In the genomic region with DNA sequence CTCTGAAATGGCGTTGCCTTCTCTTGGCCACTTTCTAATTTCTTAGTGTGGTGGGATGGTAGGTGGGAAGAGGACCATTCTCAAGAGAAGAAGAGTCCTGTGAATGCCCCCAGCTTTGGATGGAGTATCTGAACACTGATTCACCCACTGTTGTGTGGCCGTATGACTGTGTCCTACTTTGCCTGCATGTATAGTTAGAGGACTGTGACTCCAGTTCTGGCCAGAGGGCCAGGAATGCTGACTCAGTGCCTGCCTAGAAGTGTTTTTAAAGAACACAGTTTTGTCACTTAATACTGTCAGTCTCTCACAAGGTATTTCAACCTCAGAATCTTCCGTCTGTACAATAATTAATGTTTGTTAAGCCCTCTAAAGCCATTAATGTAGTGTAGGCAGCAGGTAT, we compare ENCODE assay signal across 9 cellular contexts. TPM values are rescaled to one million over a fixed set of nuclear protein-coding genes. Genes with fewer than 3 reads are reported as not detected.
A peak's percentile ranks its signal among the peaks of the same experiment; 100 is the strongest.
DNase-seq lines count a peak whose midpoint lies in the region; ATAC-seq and TF ChIP-seq lines count a peak whose summit lies in the region.
"Had no signal": no experiment of that assay in that cellular context is flagged by ENCODE, and none has a peak within 500 bp of the region (broad histone marks: within the 10 kb centered on the region; RNA-seq: fewer than 3 reads in every experiment).

No MANE protein-coding gene starts in this region.

- H3K27me3 Mint-ChIP-seq in type B pancreatic cell = no peaks in the 10 kb centered on the region

- peak overlapping the region; percentile 97 for H3K4me3 ChIP-seq in left ventricle myocardium inferior
- H3K4me3 ChIP-seq in adipocyte (ENCODE audit: low read length) = peak overlapping the region; percentile 100

- DNase-seq in left ventricle myocardium inferior = no peak
- DNase-seq in cardiac septum (ENCODE audit: low spot score) = no peak
- DNase-seq in adipocyte (ENCODE audit: low read depth) = peak; percentile 74
- peak; percentile 76 for DNase-seq in kidney tubule cell (ENCODE audit: low spot score)
- no peak for DNase-seq in type B pancreatic cell (ENCODE audit: extremely low spot score, unreplicated experiment)
- DNase-seq in medulla oblongata (ENCODE audit: extremely low spot score) = no peak
- no peak for DNase-seq in NCI-H1694 treated with DMSO at 0.1 percent for 48 hours (lab: John Stamatoyannopoulos, UW)
- DNase-seq: GDM1 had no signal

- H3K4me1 Mint-ChIP-seq in type B pancreatic cell (ENCODE audit: unreplicated experiment) = peaks cover 34% of the 10 kb centered on the region

- H3K4me1 ChIP-seq in left ventricle myocardium inferior (peaks cover 56% of the 10 kb centered on the region), adipocyte (ENCODE audit: control insufficient read depth, insufficient read depth, low read length) (peaks cover 42% of the 10 kb centered on the region)

- no peaks in the 10 kb centered on the region for H3K9me3 Mint-ChIP-seq in type B pancreatic cell

- TF ChIP-seq CTCF in left ventricle myocardium inferior (IDR thresholded peaks at IDR 0.05; ENCODE audit: borderline replicate concordance) (no peak), type B pancreatic cell (conservative IDR thresholded peaks at IDR 0.05) (no peak)

- ATAC-seq in GM21737 (IDR thresholded peaks at IDR 0.05; ENCODE audit: unreplicated experiment) = no peak

- no peaks in the 10 kb centered on the region for H3K9me3 ChIP-seq in left ventricle myocardium inferior (replicated peaks)
- no peaks in the 10 kb centered on the region for H3K9me3 ChIP-seq in adipocyte (ENCODE audit: control insufficient read depth, low read length)

- peaks cover 21% of the 10 kb centered on the region for H3K36me3 Mint-ChIP-seq in type B pancreatic cell

- intact Hi-C loops in left ventricle myocardium inferior (cut with micrococcal nuclease) (no loop called here), cardiac septum (cut with DNase I) (loop anchor here (5.0 to 10.0 kb wide), 2 partner anchors 130 to 462 kb away; a partner anchor contains a TSS)

- H3K36me3 ChIP-seq in left ventricle myocardium inferior (peaks cover 46% of the 10 kb centered on the region), adipocyte (ENCODE audit: control insufficient read depth, insufficient read depth, low read length, severe bottlenecking) (peaks cover 55% of the 10 kb centered on the region)

- peak overlapping the region; percentile 100 for H3K9ac ChIP-seq in adipocyte (ENCODE audit: low read length)

- peak overlapping the region; percentile 96 for H3K27ac ChIP-seq in left ventricle myocardium inferior (replicated peaks)

- H3K27me3 ChIP-seq in left ventricle myocardium inferior (ENCODE audit: low read depth) (no peaks in the 10 kb centered on the region), adipocyte (replicated peaks; ENCODE audit: control insufficient read depth, insufficient read depth, low read length) (no peaks in the 10 kb centered on the region)

- H3K4me3 Mint-ChIP-seq in type B pancreatic cell = peak overlapping the region; percentile 93

- peak overlapping the region; percentile 96 for H3K27ac Mint-ChIP-seq in type B pancreatic cell

RNA-seq across cellular contexts. Expression of a gene that starts 2.1 kb away (rescaled TPM):
- total RNA-seq in left ventricle myocardium inferior = 65.8 TPM
- 91.3 TPM for total RNA-seq in cardiac septum
- 207 and 230 TPM in 2 replicates for total RNA-seq in type B pancreatic cell (ENCODE audit: low replicate concordance)

Comparison
In these comparisons a context has a peak if more than half of its experiments do, and no peak if none do; other contexts are left out.
1. DNase-seq: peak in adipocyte (single experiment) and kidney tubule cell (single experiment); none in left ventricle myocardium inferior (single experiment), cardiac septum (single experiment), type B pancreatic cell (single experiment), medulla oblongata (single experiment) and NCI-H1694 treated with DMSO at 0.1 percent for 48 hours (single experiment).